1 cellular context compared by ENCODE assay signal in the genomic region with DNA sequence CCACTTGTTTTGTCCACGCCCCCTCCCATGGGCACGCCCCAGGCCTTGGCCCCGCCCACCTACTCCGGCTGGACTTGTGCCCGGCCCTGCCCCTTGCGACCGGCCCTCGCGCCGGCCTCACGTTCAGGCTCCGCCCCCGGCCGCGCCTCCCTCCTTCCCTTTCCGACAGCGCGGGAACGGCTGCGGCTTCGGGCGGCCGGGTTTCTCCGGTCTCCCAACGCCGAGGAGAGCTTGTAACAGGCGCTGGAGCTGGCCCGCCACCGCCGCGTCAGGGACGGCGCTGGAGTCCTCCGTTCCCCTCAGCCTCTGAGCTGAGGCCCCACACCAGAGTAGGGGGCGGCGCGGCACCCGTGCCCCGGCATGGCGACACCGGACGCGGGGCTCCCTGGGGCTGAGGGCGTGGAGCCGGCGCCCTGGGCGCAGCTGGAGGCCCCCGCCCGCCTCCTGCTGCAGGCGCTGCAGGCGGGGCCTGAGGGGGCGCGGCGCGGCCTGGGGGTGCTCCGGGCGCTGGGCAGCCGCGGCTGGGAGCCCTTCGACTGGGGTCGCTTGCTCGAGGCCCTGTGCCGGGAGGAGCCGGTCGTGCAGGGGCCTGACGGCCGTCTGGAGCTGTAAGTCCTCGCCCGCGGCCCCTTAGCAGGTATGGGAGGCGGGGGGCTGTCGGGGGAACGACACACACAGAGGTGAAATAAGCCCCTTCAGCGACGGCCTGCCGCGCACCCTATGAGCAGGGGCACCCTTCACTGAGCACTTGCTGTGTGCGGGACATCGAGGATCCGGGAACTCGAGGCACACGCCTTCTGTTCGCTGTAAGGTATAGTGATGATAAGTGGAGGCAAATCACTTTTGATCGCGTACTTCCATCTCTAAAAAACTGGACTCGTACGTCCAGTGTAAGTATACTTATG.
A peak's percentile ranks its signal among the peaks of the same experiment; 100 is the strongest.
TF ChIP-seq lines count a peak whose summit lies in the region.

A gene with protein sequence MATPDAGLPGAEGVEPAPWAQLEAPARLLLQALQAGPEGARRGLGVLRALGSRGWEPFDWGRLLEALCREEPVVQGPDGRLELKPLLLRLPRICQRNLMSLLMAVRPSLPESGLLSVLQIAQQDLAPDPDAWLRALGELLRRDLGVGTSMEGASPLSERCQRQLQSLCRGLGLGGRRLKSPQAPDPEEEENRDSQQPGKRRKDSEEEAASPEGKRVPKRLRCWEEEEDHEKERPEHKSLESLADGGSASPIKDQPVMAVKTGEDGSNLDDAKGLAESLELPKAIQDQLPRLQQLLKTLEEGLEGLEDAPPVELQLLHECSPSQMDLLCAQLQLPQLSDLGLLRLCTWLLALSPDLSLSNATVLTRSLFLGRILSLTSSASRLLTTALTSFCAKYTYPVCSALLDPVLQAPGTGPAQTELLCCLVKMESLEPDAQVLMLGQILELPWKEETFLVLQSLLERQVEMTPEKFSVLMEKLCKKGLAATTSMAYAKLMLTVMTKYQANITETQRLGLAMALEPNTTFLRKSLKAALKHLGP (plus strand): TSS at position 153 of the 905 bp plus-strand sequence. CDS start 208 bp downstream, at position 361.

TF ChIP-seq in GM23338, 12 proteins besides CTCF, POLR2A, EP300 and RAD21:
- TF ChIP-seq POLR2AphosphoS5 (IDR thresholded peaks at IDR 0.05; ENCODE audit: low read depth) (peak; percentile 80), CREB1 (CRISPR knock-in tag; IDR thresholded peaks at IDR 0.05; ENCODE audit: low read depth) (no peak)
